15 cellular contexts compared by ENCODE assay signal in the genomic region with DNA sequence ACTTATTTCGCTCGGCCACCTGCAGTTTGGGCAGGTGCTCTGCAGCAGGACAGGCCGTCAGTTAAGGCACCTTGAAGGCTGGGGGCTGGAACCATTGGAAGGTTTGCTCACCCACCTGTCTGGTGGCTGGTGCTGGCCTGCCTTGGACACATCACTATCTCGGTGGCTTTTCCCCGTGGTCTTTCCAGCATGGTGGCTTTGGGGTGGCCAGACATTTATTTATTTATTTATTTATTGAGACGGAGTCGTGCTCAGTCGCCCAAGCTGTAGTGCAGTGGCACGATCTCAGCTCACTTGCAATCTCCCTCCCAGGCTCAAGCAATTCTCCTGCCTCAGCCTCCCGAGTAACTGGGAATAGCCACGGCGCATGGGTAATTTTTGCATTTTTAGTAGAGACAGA. TPM values are rescaled to one million over a fixed set of nuclear protein-coding genes. Genes with fewer than 3 reads are reported as not detected.
DNase-seq lines count a peak whose midpoint lies in the region; ATAC-seq and TF ChIP-seq lines count a peak whose summit lies in the region.
"Had no signal": no experiment of that assay in that cellular context is flagged by ENCODE, and none has a peak within 500 bp of the region (broad histone marks: within the 10 kb centered on the region; RNA-seq: fewer than 3 reads in every experiment).

No MANE protein-coding gene starts in this region.

- peaks cover 12% of the 10 kb centered on the region for H3K36me3 ChIP-seq in CD8-positive, alpha-beta T cell (ENCODE audit: insufficient read depth, low read length)
- peaks cover 31% of the 10 kb centered on the region for H3K36me3 ChIP-seq in effector memory CD4-positive, alpha-beta T cell (ENCODE audit: control insufficient read depth, insufficient read depth, low read length)
- H3K36me3 ChIP-seq: BLaER1, upper lobe of right lung had no signal

- H3K4me1 ChIP-seq in CD8-positive, alpha-beta T cell (ENCODE audit: insufficient read depth, low read length) = peaks cover 92% of the 10 kb centered on the region
- peaks cover 60% of the 10 kb centered on the region for H3K4me1 ChIP-seq in effector memory CD4-positive, alpha-beta T cell (ENCODE audit: control insufficient read depth, insufficient read depth, low read length, poor library complexity, severe bottlenecking)

- CTCF ChIA-PET in CD8-positive, alpha-beta T cell (lab: Charles Lee) = interaction anchor here (1.9 to 2.7 kb wide), 2 partner anchors 14 to 26 kb away, joined by 13 to 15 read pairs; no protein-coding TSS in a partner anchor
- CTCF ChIA-PET in T-cell (lab: Charles Lee) = no interaction called here

- H3K9me3 ChIP-seq in CD8-positive, alpha-beta T cell (ENCODE audit: low read length) = no peaks in the 10 kb centered on the region
- no peaks in the 10 kb centered on the region for H3K9me3 ChIP-seq in effector memory CD4-positive, alpha-beta T cell (ENCODE audit: control insufficient read depth, low read length)
- H3K9me3 ChIP-seq: BLaER1, left lung, upper lobe of right lung had no signal

- POLR2A ChIA-PET in CD8-positive, alpha-beta T cell (lab: Charles Lee) = interaction anchor here (1.2 to 1.3 kb wide), 2 partner anchors 14 to 26 kb away, joined by 3 to 4 read pairs; no protein-coding TSS in a partner anchor
- POLR2A ChIA-PET in T-cell (lab: Charles Lee) = no interaction called here

- peak overlapping the region; percentile 29 for H3K4me3 Mint-ChIP-seq in CD8-positive, alpha-beta T cell
- H3K4me3 Mint-ChIP-seq in T-cell = peak overlapping the region in 2 of 3 donors; percentile 17 to 82
- H3K4me3 Mint-ChIP-seq in stimulated activated effector memory CD8-positive, alpha-beta T cell treated with anti-CD3 and anti-CD28 coated beads, Interleukin-12 subunit alpha, Interleukin-12 subunit beta, amount 100 ng/mL, for 72 hours = no peak overlapping the region
- H3K4me3 Mint-ChIP-seq: activated T-helper 1 cell treated with anti-CD3 and anti-CD28 coated beads, Interleukin-12 subunit alpha, Interleukin-12 subunit beta, Interleukin-2, Interleukin-4 antibody, amounts not matched to agents 30 ng/mL and 10 ng/mL and 1 ng/mL, durations not matched to agents 14 hours and 24 hours and 36 hours; WTC11 had no signal

- no peaks in the 10 kb centered on the region for H3K9me3 Mint-ChIP-seq in CD8-positive, alpha-beta T cell
- no peaks in the 10 kb centered on the region for H3K9me3 Mint-ChIP-seq in T-cell
- no peaks in the 10 kb centered on the region for H3K9me3 Mint-ChIP-seq in stimulated activated effector memory CD8-positive, alpha-beta T cell treated with anti-CD3 and anti-CD28 coated beads, Interleukin-12 subunit alpha, Interleukin-12 subunit beta, amount 100 ng/mL, for 72 hours
- H3K9me3 Mint-ChIP-seq: activated T-helper 1 cell treated with anti-CD3 and anti-CD28 coated beads, Interleukin-12 subunit alpha, Interleukin-12 subunit beta, Interleukin-2, Interleukin-4 antibody, amounts not matched to agents 30 ng/mL and 10 ng/mL and 1 ng/mL, durations not matched to agents 14 hours and 24 hours and 36 hours; WTC11 had no signal

- no peaks in the 10 kb centered on the region for H3K27me3 Mint-ChIP-seq in CD8-positive, alpha-beta T cell (ENCODE audit: low read depth)
- H3K27me3 Mint-ChIP-seq in T-cell = no peaks in the 10 kb centered on the region

- peak overlapping the region; percentile 99 for H3K27ac Mint-ChIP-seq in CD8-positive, alpha-beta T cell
- H3K27ac Mint-ChIP-seq in T-cell = peak overlapping the region; percentile 99 to 100
- H3K27ac Mint-ChIP-seq in stimulated activated effector memory CD8-positive, alpha-beta T cell treated with anti-CD3 and anti-CD28 coated beads, Interleukin-12 subunit alpha, Interleukin-12 subunit beta, amount 100 ng/mL, for 72 hours = peak overlapping the region; percentile 17

- peak overlapping the region; percentile 48 for H3K27ac ChIP-seq in CD8-positive, alpha-beta T cell (ENCODE audit: low read depth, low read length)
- H3K27ac ChIP-seq in effector memory CD4-positive, alpha-beta T cell (ENCODE audit: insufficient read depth, low read length, poor library complexity, severe bottlenecking) = peak overlapping the region; percentile 81
- H3K27ac ChIP-seq: BLaER1 had no signal

- H3K4me3 ChIP-seq in CD8-positive, alpha-beta T cell (ENCODE audit: low read depth, low read length) = no peak overlapping the region
- no peak overlapping the region for H3K4me3 ChIP-seq in effector memory CD4-positive, alpha-beta T cell (ENCODE audit: insufficient read depth, low read depth, low read length, poor library complexity, severe bottlenecking)
- H3K4me3 ChIP-seq: BLaER1, left lung, upper lobe of right lung had no signal

- peak in 1 of 7 experiments; percentile 9 for DNase-seq in CD8-positive, alpha-beta T cell
- DNase-seq in T-cell (peak in 1 of 34 experiments; percentile 4), hepatic stellate cell (ENCODE audit: low spot score) (no peak), NCI-H1048 (lab: John Stamatoyannopoulos, UW) (no peak)
- no peak for DNase-seq in effector memory CD4-positive, alpha-beta T cell
- DNase-seq in stimulated activated effector memory CD8-positive, alpha-beta T cell treated with anti-CD3 and anti-CD28 coated beads, Interleukin-12 subunit alpha, Interleukin-12 subunit beta, amount 100 ng/mL, for 72 hours (ENCODE audit: low spot score in 2 of 2) = peak in 1 of 2 donors; percentile 40
- no peak for DNase-seq in stimulated activated CD4-positive, alpha-beta T cell treated with anti-CD3 and anti-CD28 coated beads, Interleukin-15, amount 100 ng/mL, for 24 hours
- DNase-seq: left lung, NCI-H2029 treated with DMSO at 0.1 percent for 48 hours, NCI-H69, T-helper 1 cell, upper lobe of right lung had no signal

- no peaks in the 10 kb centered on the region for H3K27me3 ChIP-seq in CD8-positive, alpha-beta T cell (ENCODE audit: insufficient read depth, low read length)
- H3K27me3 ChIP-seq in effector memory CD4-positive, alpha-beta T cell (replicated peaks; ENCODE audit: control insufficient read depth, insufficient read depth, low read length, poor library complexity, severe bottlenecking) = no peaks in the 10 kb centered on the region
- H3K27me3 ChIP-seq: BLaER1, left lung, upper lobe of right lung had no signal

- intact Hi-C loops in CD8-positive, alpha-beta T cell (cut with DNase I, micrococcal nuclease) = no loop called here

- no peak for TF ChIP-seq CTCF in CD8-positive, alpha-beta T cell (IDR thresholded peaks at IDR 0.05)

- ATAC-seq in CD8-positive, alpha-beta T cell = no peak
- no peak for ATAC-seq in T-cell (replicated peaks in 1 of 4)
- no peak for ATAC-seq in stimulated activated effector memory CD8-positive, alpha-beta T cell treated with anti-CD3 and anti-CD28 coated beads, Interleukin-12 subunit alpha, Interleukin-12 subunit beta, amount 100 ng/mL, for 72 hours
- ATAC-seq: left lung, upper lobe of right lung, WTC11 had no signal

- peaks cover 62% of the 10 kb centered on the region for H3K36me3 Mint-ChIP-seq in CD8-positive, alpha-beta T cell
- peaks cover 49% of the 10 kb centered on the region for H3K36me3 Mint-ChIP-seq in T-cell
- peaks cover 25% of the 10 kb centered on the region for H3K36me3 Mint-ChIP-seq in stimulated activated effector memory CD8-positive, alpha-beta T cell treated with anti-CD3 and anti-CD28 coated beads, Interleukin-12 subunit alpha, Interleukin-12 subunit beta, amount 100 ng/mL, for 72 hours
- H3K36me3 Mint-ChIP-seq: WTC11 had no signal

- H3K4me1 Mint-ChIP-seq in CD8-positive, alpha-beta T cell (ENCODE audit: low read depth) = peaks cover 90% of the 10 kb centered on the region
- H3K4me1 Mint-ChIP-seq in T-cell = peaks cover 77 to 92% (median 90%) of the 10 kb centered on the region in 3 donors
- peaks cover 64% of the 10 kb centered on the region for H3K4me1 Mint-ChIP-seq in stimulated activated effector memory CD8-positive, alpha-beta T cell treated with anti-CD3 and anti-CD28 coated beads, Interleukin-12 subunit alpha, Interleukin-12 subunit beta, amount 100 ng/mL, for 72 hours

RNA-seq across cellular contexts. Expression of a gene that starts 11.7 kb away (rescaled TPM):
- total RNA-seq in CD8-positive, alpha-beta T cell = 10 to 100 TPM; 89.2 to 93.4 TPM
- 100 to 1,000 TPM; 141 to 206 (median 153) TPM for total RNA-seq in T-cell

RNA-seq across cellular contexts. Expression of a gene that starts 29.4 kb away (rescaled TPM):
- total RNA-seq in CD8-positive, alpha-beta T cell = 10 to 100 TPM; 26.9 to 27.7 TPM
- 10 to 100 TPM; 31.1 to 69.2 (median 51.5) TPM for total RNA-seq in T-cell

Comparison
In these comparisons a context has a peak if more than half of its experiments do, and no peak if none do; other contexts are left out.
1. H3K27ac Mint-ChIP-seq: peak in every context shown above with its lines; median percentile 100 in T-cell; 99 in CD8-positive, alpha-beta T cell; 17 in stimulated activated effector memory CD8-positive, alpha-beta T cell treated with anti-CD3 and anti-CD28 coated beads, Interleukin-12 subunit alpha, Interleukin-12 subunit beta, amount 100 ng/mL, for 72 hours.